In the genomic region with DNA sequence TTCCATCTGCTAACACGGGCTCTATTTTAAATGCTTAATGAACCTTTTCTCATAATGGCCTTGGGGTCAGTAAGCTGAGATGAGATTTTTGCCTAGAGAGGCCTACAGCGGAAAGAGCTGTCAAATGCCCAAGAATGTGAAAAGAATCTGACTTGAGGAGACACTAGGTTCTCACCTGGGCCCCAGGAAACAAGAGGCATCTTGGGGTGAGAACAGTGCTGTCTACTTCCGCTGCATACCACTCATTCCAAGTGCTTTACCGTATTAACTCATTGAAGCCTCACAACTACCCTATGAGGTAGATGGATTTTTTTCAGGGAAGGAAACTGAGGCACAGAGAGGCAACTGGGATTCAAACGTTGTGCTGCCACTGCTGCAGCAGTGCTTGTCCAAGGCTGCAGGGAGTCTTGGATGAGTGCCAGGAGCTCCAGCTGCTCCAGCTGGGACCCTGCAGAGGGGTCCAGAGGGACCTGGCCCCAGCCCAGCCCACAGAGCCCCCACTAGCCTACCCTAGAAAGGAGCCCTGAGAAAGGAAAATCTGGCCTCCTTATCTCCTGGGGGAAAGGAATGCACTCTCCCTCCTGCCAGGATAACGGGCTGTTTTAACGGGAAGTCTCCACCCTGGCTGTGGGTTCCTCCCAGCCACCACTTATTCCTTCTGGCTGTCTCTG, we compare ENCODE assay signal across 11 cellular contexts.
A peak's percentile ranks its signal among the peaks of the same experiment; 100 is the strongest.
DNase-seq lines count a peak whose midpoint lies in the region; ATAC-seq lines count a peak whose summit lies in the region.
"Had no signal": no experiment of that assay in that cellular context is flagged by ENCODE, and none has a peak within 500 bp of the region (broad histone marks: within the 10 kb centered on the region; RNA-seq: fewer than 3 reads in every experiment).

No MANE protein-coding gene starts in this region.

- H3K4me1 ChIP-seq in ACC112 (ENCODE audit: control insufficient read depth, insufficient read depth, low read length, unreplicated experiment): peaks cover 58% of the 10 kb centered on the region

- H3K4me3 ChIP-seq in ACC112 (ENCODE audit: low read depth, low read length) (no peak overlapping the region), H7 (ENCODE audit: insufficient read depth, low read depth, low read length) (no peak overlapping the region)

- H3K27me3 ChIP-seq in ACC112 (ENCODE audit: insufficient read depth, low read length) (no peaks in the 10 kb centered on the region), H7 (ENCODE audit: control insufficient read depth, insufficient read depth, low read length) (peaks cover 5% of the 10 kb centered on the region)

- DNase-seq in H7: peak; percentile 74
- DNase-seq in amniotic epithelial cell (ENCODE audit: low read depth): peak; percentile 60
- DNase-seq in iris pigment epithelial cell (ENCODE audit: low read depth): peak; percentile 50
- no peak for DNase-seq in dermis blood vessel endothelial cell
- no peak for DNase-seq in activated CD8-positive, alpha-beta memory T cell treated with anti-CD3 and anti-CD28 coated beads, Interleukin-2, amount 50 U/mL, for 4 hours
- DNase-seq: activated CD4-positive, alpha-beta T cell treated with anti-CD3 and anti-CD28 coated beads for 1 hour; CD4-positive, alpha-beta memory T cell; NCI-H1694 treated with DMSO at 0.1 percent for 48 hours had no signal

- ATAC-seq in GM21423 (IDR thresholded peaks at IDR 0.05; ENCODE audit: unreplicated experiment) (no peak), HG03520 (IDR thresholded peaks at IDR 0.05; ENCODE audit: unreplicated experiment) (no peak)

- no peaks in the 10 kb centered on the region for H3K79me2 ChIP-seq in ACC112 (ENCODE audit: control insufficient read depth, insufficient read depth, low read length, unreplicated experiment)

- no peak overlapping the region for H3K27ac ChIP-seq in ACC112 (ENCODE audit: low read depth, low read length)

- H2AFZ ChIP-seq in ACC112 (ENCODE audit: low read length, unreplicated experiment): peak overlapping the region; percentile 42

- H3K36me3 ChIP-seq in ACC112 (ENCODE audit: insufficient read depth, low read length) (no peaks in the 10 kb centered on the region), H7 (replicated peaks; ENCODE audit: control insufficient read depth, insufficient read depth, low read length) (no peaks in the 10 kb centered on the region)

Comparison
In these comparisons a context has a peak if more than half of its experiments do, and no peak if none do; other contexts are left out.
1. DNase-seq: peak in H7 (single experiment), amniotic epithelial cell (single experiment) and iris pigment epithelial cell (single experiment); none in dermis blood vessel endothelial cell (single experiment) and activated CD8-positive, alpha-beta memory T cell treated with anti-CD3 and anti-CD28 coated beads, Interleukin-2, amount 50 U/mL, for 4 hours (single experiment).